9 cellular contexts compared by ENCODE assay signal in genomic region chr1:54403808-54404261, GRCh38. TPM values are rescaled to one million over a fixed set of nuclear protein-coding genes. Genes with fewer than 3 reads are reported as not detected.
DNase-seq lines count a peak whose midpoint lies in the region; ATAC-seq and TF ChIP-seq lines count a peak whose summit lies in the region.
"Had no signal": no experiment of that assay in that cellular context is flagged by ENCODE, and none has a peak within 500 bp of the region (broad histone marks: within the 10 kb centered on the region; RNA-seq: fewer than 3 reads in every experiment).

No MANE protein-coding gene starts in this region.

- CTCF ChIA-PET in activated CD4-positive, alpha-beta T cell treated with anti-CD3 and anti-CD28 coated beads, Interleukin-2, amount 10 ng/mL, durations not matched to agents 7 days and 5 days (lab: Charles Lee): interaction anchor here (0.6 to 2.2 kb wide), 4 partner anchors 15 to 86 kb away, joined by 3 to 8 read pairs (median 4); no protein-coding TSS in a partner anchor

- ATAC-seq in stimulated activated naive CD8-positive, alpha-beta T cell treated with anti-CD3 and anti-CD28 coated beads, Interleukin-15, amount 100 ng/mL, for 72 hours: peak; percentile 4

- no peak for TF ChIP-seq CTCF in glutamatergic neuron (IDR thresholded peaks at IDR 0.05; ENCODE audit: partially characterized antibody, unreplicated experiment)

- H3K9me3 Mint-ChIP-seq in activated CD4-positive, alpha-beta T cell treated with anti-CD3 and anti-CD28 coated beads, Interleukin-2, amount 10 ng/mL, durations not matched to agents 7 days and 5 days: no peaks in the 10 kb centered on the region
- H3K9me3 Mint-ChIP-seq in glutamatergic neuron (ENCODE audit: unreplicated experiment): peaks cover 22% of the 10 kb centered on the region
- peaks cover 0 to 8% of the 10 kb centered on the region in 2 donors for H3K9me3 Mint-ChIP-seq in stimulated activated naive CD8-positive, alpha-beta T cell treated with anti-CD3 and anti-CD28 coated beads, Interleukin-15, amount 100 ng/mL, for 72 hours
- H3K9me3 Mint-ChIP-seq: activated naive CD4-positive, alpha-beta T cell treated with anti-CD3 and anti-CD28 coated beads, Interleukin-2, amount 50 U/mL, for 72 hours had no signal

- H3K27me3 Mint-ChIP-seq in activated CD4-positive, alpha-beta T cell treated with anti-CD3 and anti-CD28 coated beads, Interleukin-2, amount 10 ng/mL, durations not matched to agents 7 days and 5 days: no peaks in the 10 kb centered on the region
- peaks cover 27% of the 10 kb centered on the region for H3K27me3 Mint-ChIP-seq in glutamatergic neuron (ENCODE audit: unreplicated experiment)
- no peaks in the 10 kb centered on the region for H3K27me3 Mint-ChIP-seq in stimulated activated naive CD8-positive, alpha-beta T cell treated with anti-CD3 and anti-CD28 coated beads, Interleukin-15, amount 100 ng/mL, for 72 hours

- DNase-seq in activated CD4-positive, alpha-beta T cell treated with anti-CD3 and anti-CD28 coated beads, Interleukin-2, amount 10 ng/mL, durations not matched to agents 7 days and 5 days: no peak
- DNase-seq in activated CD4-positive, alpha-beta T cell treated with anti-CD3 and anti-CD28 coated beads, Interleukin-2, amount 50 U/mL, for 1 hour: no peak
- peak; percentile 69 for DNase-seq in UCSD-AML1 (lab: John Stamatoyannopoulos, UW; ENCODE audit: unreplicated experiment)
- DNase-seq in glutamatergic neuron: no peak
- DNase-seq in stimulated activated naive CD8-positive, alpha-beta T cell treated with anti-CD3 and anti-CD28 coated beads, Interleukin-15, amount 100 ng/mL, for 72 hours: peak in 1 of 2 donors; percentile 31
- DNase-seq in NCI-H524 (lab: John Stamatoyannopoulos, UW): no peak
- no peak for DNase-seq in hippocampal formation (lab: John Stamatoyannopoulos, UW)
- no peak for DNase-seq in pons (ENCODE audit: low spot score)

- POLR2A ChIA-PET in activated CD4-positive, alpha-beta T cell treated with anti-CD3 and anti-CD28 coated beads, Interleukin-2, amount 10 ng/mL, durations not matched to agents 7 days and 5 days (lab: Charles Lee): interaction anchor here (0.6 kb wide), 1 partner anchor 184 kb away, joined by 3 read pairs; no protein-coding TSS in a partner anchor

- peaks cover 56% of the 10 kb centered on the region for H3K36me3 Mint-ChIP-seq in activated CD4-positive, alpha-beta T cell treated with anti-CD3 and anti-CD28 coated beads, Interleukin-2, amount 10 ng/mL, durations not matched to agents 7 days and 5 days (ENCODE audit: low read depth)
- peaks cover 18% of the 10 kb centered on the region for H3K36me3 Mint-ChIP-seq in glutamatergic neuron (ENCODE audit: unreplicated experiment)

- H3K27ac Mint-ChIP-seq in activated CD4-positive, alpha-beta T cell treated with anti-CD3 and anti-CD28 coated beads, Interleukin-2, amount 10 ng/mL, durations not matched to agents 7 days and 5 days: peak overlapping the region; percentile 54
- peak overlapping the region; percentile 98 for H3K27ac Mint-ChIP-seq in glutamatergic neuron (ENCODE audit: unreplicated experiment)
- H3K27ac Mint-ChIP-seq in stimulated activated naive CD8-positive, alpha-beta T cell treated with anti-CD3 and anti-CD28 coated beads, Interleukin-15, amount 100 ng/mL, for 72 hours: peak overlapping the region in 1 of 2 donors; percentile 79

- H3K4me1 Mint-ChIP-seq in activated CD4-positive, alpha-beta T cell treated with anti-CD3 and anti-CD28 coated beads, Interleukin-2, amount 10 ng/mL, durations not matched to agents 7 days and 5 days: peaks cover 70% of the 10 kb centered on the region
- peaks cover 51% of the 10 kb centered on the region for H3K4me1 Mint-ChIP-seq in glutamatergic neuron (ENCODE audit: low read depth, unreplicated experiment)
- peaks cover 81% of the 10 kb centered on the region for H3K4me1 Mint-ChIP-seq in stimulated activated naive CD8-positive, alpha-beta T cell treated with anti-CD3 and anti-CD28 coated beads, Interleukin-15, amount 100 ng/mL, for 72 hours

- H3K4me3 Mint-ChIP-seq in activated CD4-positive, alpha-beta T cell treated with anti-CD3 and anti-CD28 coated beads, Interleukin-2, amount 10 ng/mL, durations not matched to agents 7 days and 5 days: peak overlapping the region; percentile 81
- H3K4me3 Mint-ChIP-seq in glutamatergic neuron (ENCODE audit: unreplicated experiment): peak overlapping the region; percentile 98
- H3K4me3 Mint-ChIP-seq in stimulated activated naive CD8-positive, alpha-beta T cell treated with anti-CD3 and anti-CD28 coated beads, Interleukin-15, amount 100 ng/mL, for 72 hours: peak overlapping the region; percentile 85 to 87

RNA-seq across cellular contexts. Expression of gene SSBP3, which starts 2.4 kb away (rescaled TPM):
- total RNA-seq in activated CD4-positive, alpha-beta T cell treated with anti-CD3 and anti-CD28 coated beads, Interleukin-2, amount 10 ng/mL, durations not matched to agents 7 days and 5 days: 100 to 1,000 TPM in 1 of 2 experiments, 10 to 100 TPM in 1; 93.4 to 127 TPM
- 608 TPM for total RNA-seq in glutamatergic neuron (ENCODE audit: unreplicated experiment)
